12 cellular contexts compared by ENCODE assay signal in the genomic region with DNA sequence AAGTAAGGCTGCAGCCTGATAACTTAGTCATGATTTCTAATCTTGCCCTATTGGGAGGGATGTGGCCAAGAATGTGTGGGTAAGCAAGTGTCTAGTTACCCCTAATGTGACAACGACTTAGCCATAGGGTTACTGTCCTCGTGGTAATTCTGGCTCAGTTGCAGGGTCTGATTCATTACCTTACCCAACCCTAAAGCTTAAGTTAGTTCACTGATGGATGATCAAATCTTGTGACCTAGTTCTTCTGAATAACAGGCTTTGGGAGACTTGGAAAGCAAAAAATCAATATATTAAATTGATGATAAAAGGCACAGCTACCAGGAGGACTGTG. TPM values are rescaled to one million over a fixed set of nuclear protein-coding genes. Genes with fewer than 3 reads are reported as not detected.
DNase-seq lines count a peak whose midpoint lies in the region; ATAC-seq and TF ChIP-seq lines count a peak whose summit lies in the region.
"Had no signal": no experiment of that assay in that cellular context is flagged by ENCODE, and none has a peak within 500 bp of the region (broad histone marks: within the 10 kb centered on the region; RNA-seq: fewer than 3 reads in every experiment).

No MANE protein-coding gene starts in this region.

- H3K27me3 Mint-ChIP-seq in T-helper 1 cell treated with Interleukin-12 subunit alpha and Interleukin-12 subunit beta and Interleukin-4 antibody, amounts not matched to agents 30 μg/mL and 1 μg/mL, for 36 hours (ENCODE audit: low read depth) = no peaks in the 10 kb centered on the region
- no peaks in the 10 kb centered on the region for H3K27me3 Mint-ChIP-seq in T-cell

- H3K4me3 Mint-ChIP-seq in T-helper 1 cell treated with Interleukin-12 subunit alpha and Interleukin-12 subunit beta and Interleukin-4 antibody, amounts not matched to agents 30 μg/mL and 1 μg/mL, for 36 hours = peak overlapping the region; percentile 93
- H3K4me3 Mint-ChIP-seq in T-cell = peak overlapping the region; percentile 36 to 99 (median 94)

- DNase-seq in T-helper 1 cell (no peak), T-cell (no peak), fibroblast of mammary gland (ENCODE audit: low read depth) (peak; percentile 67), spleen (no peak), NCI-H446 treated with DMSO at 0.1 percent for 48 hours (lab: John Stamatoyannopoulos, UW) (no peak), MG63 (no peak)
- DNase-seq: effector CD4-positive, alpha-beta T cell; NCI-H2081 treated with DMSO at 0.1 percent for 48 hours had no signal

- CTCF ChIA-PET in T-cell (lab: Charles Lee) = no interaction called here

- no peak for TF ChIP-seq POLR2A in spleen (IDR thresholded peaks at IDR 0.05)

- H3K9me3 Mint-ChIP-seq in T-helper 1 cell treated with Interleukin-12 subunit alpha and Interleukin-12 subunit beta and Interleukin-4 antibody, amounts not matched to agents 30 μg/mL and 1 μg/mL, for 36 hours = no peaks in the 10 kb centered on the region
- no peaks in the 10 kb centered on the region for H3K9me3 Mint-ChIP-seq in T-cell

- H3K36me3 ChIP-seq in spleen (no peaks in the 10 kb centered on the region), MG63 (peaks cover 3% of the 10 kb centered on the region)
- H3K36me3 ChIP-seq: SJCRH30 had no signal

- ATAC-seq in T-cell (replicated peaks in 1 of 4) (no peak), HG03095 (IDR thresholded peaks at IDR 0.05; ENCODE audit: unreplicated experiment) (no peak)

- no peak overlapping the region for H3K4me3 ChIP-seq in fibroblast of mammary gland (ENCODE audit: control insufficient read depth, low read depth, low read length)
- peak overlapping the region in 1 of 8 donors; percentile 87 for H3K4me3 ChIP-seq in spleen
- no peak overlapping the region for H3K4me3 ChIP-seq in MG63

- intact Hi-C loops in spleen (cut with DNase I; ENCODE audit: low total_unique reads) = no loop called here

- H3K4me1 Mint-ChIP-seq in T-helper 1 cell treated with Interleukin-12 subunit alpha and Interleukin-12 subunit beta and Interleukin-4 antibody, amounts not matched to agents 30 μg/mL and 1 μg/mL, for 36 hours (ENCODE audit: low read depth) = peaks cover 17% of the 10 kb centered on the region
- peaks cover 35 to 44% (median 43%) of the 10 kb centered on the region in 3 donors for H3K4me1 Mint-ChIP-seq in T-cell

- WGBS in spleen, 5 donors = 68 to 81% (median 74%) methylated on average over 2 of the region's 2 CpGs

- no peak overlapping the region for H3K27ac Mint-ChIP-seq in T-helper 1 cell treated with Interleukin-12 subunit alpha and Interleukin-12 subunit beta and Interleukin-4 antibody, amounts not matched to agents 30 μg/mL and 1 μg/mL, for 36 hours
- H3K27ac Mint-ChIP-seq in T-cell = peak overlapping the region; percentile 98

- H3K27ac ChIP-seq in spleen = peak overlapping the region; percentile 90 to 95 (median 93)

- no peaks in the 10 kb centered on the region for H3K9me3 ChIP-seq in spleen
- no peaks in the 10 kb centered on the region for H3K9me3 ChIP-seq in MG63
- H3K9me3 ChIP-seq: SJCRH30, tibial nerve had no signal

- H3K27me3 ChIP-seq in spleen (replicated peaks in 1 of 7) (no peaks in the 10 kb centered on the region), MG63 (no peaks in the 10 kb centered on the region)
- H3K27me3 ChIP-seq: SJCRH30, tibial nerve had no signal

- H3K4me1 ChIP-seq in spleen = peaks cover 18 to 58% (median 36%) of the 10 kb centered on the region in 6 donors

- TF ChIP-seq CTCF in fibroblast of mammary gland (conservative IDR thresholded peaks at IDR 0.05; ENCODE audit: control insufficient read depth, insufficient read depth, low read depth, low read length) = no peak
- no peak for TF ChIP-seq CTCF in spleen (IDR thresholded peaks at IDR 0.05 in 8 of 11, conservative IDR thresholded peaks at IDR 0.05 in 3 of 11)

- POLR2A ChIA-PET in T-cell (lab: Charles Lee) = interaction anchor here in 1 of 2 donors (0.6 kb wide), 1 partner anchor 594 kb away, joined by 3 read pairs; no protein-coding TSS in a partner anchor

- no peaks in the 10 kb centered on the region for H3K36me3 Mint-ChIP-seq in T-helper 1 cell treated with Interleukin-12 subunit alpha and Interleukin-12 subunit beta and Interleukin-4 antibody, amounts not matched to agents 30 μg/mL and 1 μg/mL, for 36 hours (ENCODE audit: low read depth)
- H3K36me3 Mint-ChIP-seq in T-cell = no peaks in the 10 kb centered on the region

RNA-seq across cellular contexts. Expression of a gene that starts 1.6 kb away (rescaled TPM):
- total RNA-seq in T-cell = 10 to 100 TPM; 26.6 to 36.4 (median 34.4) TPM
- 10 to 100 TPM; 32.9 to 71.3 (median 44.9) TPM for total RNA-seq in spleen
- 10 to 100 TPM; 17.2 to 30.9 (median 28.0) TPM for polyA plus RNA-seq in spleen
- 26.3 and 34.6 TPM in 2 replicates for total RNA-seq in MG63 (2014; rRNA removed; shearing (Covaris generic); ENCODE audit: low replicate concordance)

RNA-seq across cellular contexts. Expression of a gene that starts 9.2 kb away (rescaled TPM):
- total RNA-seq in T-cell = 1 to 10 TPM; 4.1 to 6.5 (median 5.0) TPM
- 10 to 100 TPM in 3 of 7 donors, 1 to 10 TPM in 4; 7.7 to 19.0 (median 8.8) TPM for total RNA-seq in spleen
- 1 to 10 TPM; 1.7 to 4.1 (median 1.8) TPM for polyA plus RNA-seq in spleen
- total RNA-seq in MG63 (2014; rRNA removed; shearing (Covaris generic); ENCODE audit: low replicate concordance) = 3.3 and 10.1 TPM in 2 replicates
